1 cellular context compared by ENCODE assay signal in genomic region chr14:32202941-32203882, GRCh38.
TF ChIP-seq lines count a peak whose summit lies in the region.

TSS of gene RNU6-8 (minus strand) at chr14:32203269.

TF ChIP-seq in K562, 482 proteins besides CTCF, POLR2A, EP300 and RAD21 (continued from another document):
- peak; percentile 40; the same call in 1 of the 2 replicates for TF ChIP-seq PKNOX1 (IDR thresholded peaks at IDR 0.05)
- no peak for TF ChIP-seq E2F1 (CRISPR knock-in tag; IDR thresholded peaks at IDR 0.05)
- TF ChIP-seq ZNF395 (CRISPR knock-in tag; IDR thresholded peaks at IDR 0.05), result no peak
